1 cellular context compared by ENCODE assay signal in genomic region chr14:94569381-94570001, GRCh38.
TF ChIP-seq lines count a peak whose summit lies in the region.

No MANE protein-coding gene starts in this region.

TF ChIP-seq in HepG2, 621 proteins besides CTCF, POLR2A, EP300 and RAD21 (continued from another document):
- TF ChIP-seq REPIN1 (CRISPR knock-in tag; IDR thresholded peaks at IDR 0.05; ENCODE audit: borderline replicate concordance, low read depth), result no peak; the same call in 1 of the 2 replicates
- TF ChIP-seq ZNF570 (CRISPR knock-in tag; IDR thresholded peaks at IDR 0.05; ENCODE audit: borderline replicate concordance), result no peak
- peak; percentile 61; the same call in 1 of the 2 replicates for TF ChIP-seq ZSCAN21 (CRISPR knock-in tag; IDR thresholded peaks at IDR 0.05; ENCODE audit: borderline replicate concordance)
- TF ChIP-seq HOXA3 (CRISPR knock-in tag; IDR thresholded peaks at IDR 0.05), result peak; percentile 39; the same call in 1 of the 2 replicates
- 0 out of 2 replicates have a peak, but pooled peaks have one; percentile 30 for TF ChIP-seq MED13 (CRISPR knock-in tag; IDR thresholded peaks at IDR 0.05)
- TF ChIP-seq SCMH1 (CRISPR knock-in tag; IDR thresholded peaks at IDR 0.05; ENCODE audit: borderline replicate concordance), result no peak
